In the genomic region with DNA sequence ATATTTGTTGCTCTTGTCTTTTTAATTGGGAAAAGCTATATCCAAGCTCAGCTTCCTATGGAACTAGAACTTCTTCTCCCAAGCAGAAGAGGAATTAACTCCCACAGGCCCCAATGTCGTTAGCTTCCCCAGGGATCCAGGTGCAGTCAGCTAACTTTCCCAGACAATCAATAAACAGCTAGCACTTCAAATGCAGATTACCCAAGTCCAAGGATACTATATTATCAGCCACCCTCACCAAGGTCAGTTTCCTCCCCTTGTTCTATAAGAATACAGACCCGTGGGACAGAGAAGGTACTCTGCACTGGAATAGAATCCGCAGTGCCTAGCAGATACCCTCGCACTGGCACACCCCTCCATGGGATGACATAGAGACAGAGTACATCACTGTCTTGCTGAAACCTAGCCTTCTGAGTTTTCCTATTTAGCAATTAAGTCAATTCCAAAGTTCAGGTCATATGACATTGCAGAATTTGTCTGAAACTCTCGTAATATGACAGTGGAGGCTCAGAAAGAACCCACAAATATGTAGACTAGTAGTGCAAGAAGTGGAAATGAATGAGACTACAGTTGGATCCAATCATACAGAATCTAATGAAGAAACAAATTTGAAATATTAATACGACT, we compare ENCODE assay signal across 1 cellular context.
TF ChIP-seq lines count a peak whose summit lies in the region.

No MANE protein-coding gene starts in this region.

TF ChIP-seq in HepG2, 621 proteins besides CTCF, POLR2A, EP300 and RAD21 (continued from another document and continues in another):
- TF ChIP-seq, protein P1, sequence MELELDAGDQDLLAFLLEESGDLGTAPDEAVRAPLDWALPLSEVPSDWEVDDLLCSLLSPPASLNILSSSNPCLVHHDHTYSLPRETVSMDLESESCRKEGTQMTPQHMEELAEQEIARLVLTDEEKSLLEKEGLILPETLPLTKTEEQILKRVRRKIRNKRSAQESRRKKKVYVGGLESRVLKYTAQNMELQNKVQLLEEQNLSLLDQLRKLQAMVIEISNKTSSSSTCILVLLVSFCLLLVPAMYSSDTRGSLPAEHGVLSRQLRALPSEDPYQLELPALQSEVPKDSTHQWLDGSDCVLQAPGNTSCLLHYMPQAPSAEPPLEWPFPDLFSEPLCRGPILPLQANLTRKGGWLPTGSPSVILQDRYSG (CRISPR knock-in tag; IDR thresholded peaks at IDR 0.05) = no peak
- no peak for TF ChIP-seq ZNF225 (CRISPR knock-in tag; IDR thresholded peaks at IDR 0.05)
- TF ChIP-seq ZNF605 (CRISPR knock-in tag; IDR thresholded peaks at IDR 0.05) = no peak
- TF ChIP-seq ZNF263 (CRISPR knock-in tag; IDR thresholded peaks at IDR 0.05) = no peak
- no peak for TF ChIP-seq NR2F6 (IDR thresholded peaks at IDR 0.05)
- TF ChIP-seq NR2F6 (CRISPR knock-in tag; IDR thresholded peaks at IDR 0.05) = 0 out of 2 replicates have a peak, but pooled peaks have one; percentile 20
- TF ChIP-seq ZNF776 (CRISPR knock-in tag; IDR thresholded peaks at IDR 0.05) = no peak
- TF ChIP-seq ZSCAN20 (CRISPR knock-in tag; IDR thresholded peaks at IDR 0.05; ENCODE audit: borderline replicate concordance) = no peak
- TF ChIP-seq MYNN (CRISPR knock-in tag; IDR thresholded peaks at IDR 0.05; ENCODE audit: low read depth) = no peak
- TF ChIP-seq BHLHE40 (IDR thresholded peaks at IDR 0.05; ENCODE audit: low read length) = no peak
- TF ChIP-seq, protein P2, sequence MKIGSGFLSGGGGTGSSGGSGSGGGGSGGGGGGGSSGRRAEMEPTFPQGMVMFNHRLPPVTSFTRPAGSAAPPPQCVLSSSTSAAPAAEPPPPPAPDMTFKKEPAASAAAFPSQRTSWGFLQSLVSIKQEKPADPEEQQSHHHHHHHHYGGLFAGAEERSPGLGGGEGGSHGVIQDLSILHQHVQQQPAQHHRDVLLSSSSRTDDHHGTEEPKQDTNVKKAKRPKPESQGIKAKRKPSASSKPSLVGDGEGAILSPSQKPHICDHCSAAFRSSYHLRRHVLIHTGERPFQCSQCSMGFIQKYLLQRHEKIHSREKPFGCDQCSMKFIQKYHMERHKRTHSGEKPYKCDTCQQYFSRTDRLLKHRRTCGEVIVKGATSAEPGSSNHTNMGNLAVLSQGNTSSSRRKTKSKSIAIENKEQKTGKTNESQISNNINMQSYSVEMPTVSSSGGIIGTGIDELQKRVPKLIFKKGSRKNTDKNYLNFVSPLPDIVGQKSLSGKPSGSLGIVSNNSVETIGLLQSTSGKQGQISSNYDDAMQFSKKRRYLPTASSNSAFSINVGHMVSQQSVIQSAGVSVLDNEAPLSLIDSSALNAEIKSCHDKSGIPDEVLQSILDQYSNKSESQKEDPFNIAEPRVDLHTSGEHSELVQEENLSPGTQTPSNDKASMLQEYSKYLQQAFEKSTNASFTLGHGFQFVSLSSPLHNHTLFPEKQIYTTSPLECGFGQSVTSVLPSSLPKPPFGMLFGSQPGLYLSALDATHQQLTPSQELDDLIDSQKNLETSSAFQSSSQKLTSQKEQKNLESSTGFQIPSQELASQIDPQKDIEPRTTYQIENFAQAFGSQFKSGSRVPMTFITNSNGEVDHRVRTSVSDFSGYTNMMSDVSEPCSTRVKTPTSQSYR (CRISPR knock-in tag; IDR thresholded peaks at IDR 0.05; ENCODE audit: borderline replicate concordance) = peak; percentile 35; the same call in 1 of the 2 replicates
- no peak for TF ChIP-seq JUN (CRISPR knock-in tag; IDR thresholded peaks at IDR 0.05)
- TF ChIP-seq EZH2 (conservative IDR thresholded peaks at IDR 0.05; ENCODE audit: low read depth, low read length) = no peak
- TF ChIP-seq, protein P3, sequence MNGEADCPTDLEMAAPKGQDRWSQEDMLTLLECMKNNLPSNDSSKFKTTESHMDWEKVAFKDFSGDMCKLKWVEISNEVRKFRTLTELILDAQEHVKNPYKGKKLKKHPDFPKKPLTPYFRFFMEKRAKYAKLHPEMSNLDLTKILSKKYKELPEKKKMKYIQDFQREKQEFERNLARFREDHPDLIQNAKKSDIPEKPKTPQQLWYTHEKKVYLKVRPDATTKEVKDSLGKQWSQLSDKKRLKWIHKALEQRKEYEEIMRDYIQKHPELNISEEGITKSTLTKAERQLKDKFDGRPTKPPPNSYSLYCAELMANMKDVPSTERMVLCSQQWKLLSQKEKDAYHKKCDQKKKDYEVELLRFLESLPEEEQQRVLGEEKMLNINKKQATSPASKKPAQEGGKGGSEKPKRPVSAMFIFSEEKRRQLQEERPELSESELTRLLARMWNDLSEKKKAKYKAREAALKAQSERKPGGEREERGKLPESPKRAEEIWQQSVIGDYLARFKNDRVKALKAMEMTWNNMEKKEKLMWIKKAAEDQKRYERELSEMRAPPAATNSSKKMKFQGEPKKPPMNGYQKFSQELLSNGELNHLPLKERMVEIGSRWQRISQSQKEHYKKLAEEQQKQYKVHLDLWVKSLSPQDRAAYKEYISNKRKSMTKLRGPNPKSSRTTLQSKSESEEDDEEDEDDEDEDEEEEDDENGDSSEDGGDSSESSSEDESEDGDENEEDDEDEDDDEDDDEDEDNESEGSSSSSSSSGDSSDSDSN (CRISPR knock-in tag; IDR thresholded peaks at IDR 0.05) = no peak
- TF ChIP-seq ZMYM4 (CRISPR knock-in tag; IDR thresholded peaks at IDR 0.05) = peak; percentile 80
- peak; percentile 76; the same call in 1 of the 2 replicates for TF ChIP-seq HDAC2 (CRISPR knock-in tag; IDR thresholded peaks at IDR 0.05)
- TF ChIP-seq, protein P4, sequence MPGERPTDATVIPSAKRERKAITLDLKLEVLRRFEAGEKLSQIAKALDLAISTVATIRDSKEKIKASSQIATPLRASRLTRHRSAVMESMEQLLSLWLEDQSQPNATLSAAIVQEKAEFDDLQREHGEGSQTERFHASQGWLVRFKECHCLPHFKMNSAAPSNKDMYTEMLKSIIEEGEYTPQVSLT (CRISPR knock-in tag; IDR thresholded peaks at IDR 0.05; ENCODE audit: borderline replicate concordance, low read depth) = no peak
- TF ChIP-seq ZNF180 (CRISPR knock-in tag; IDR thresholded peaks at IDR 0.05; ENCODE audit: borderline replicate concordance, low read depth) = no peak
- TF ChIP-seq FLYWCH1 (CRISPR knock-in tag; IDR thresholded peaks at IDR 0.05) = no peak
- TF ChIP-seq DPF2 (CRISPR knock-in tag; IDR thresholded peaks at IDR 0.05; ENCODE audit: borderline replicate concordance, low read depth) = peak; percentile 55; the same call in 1 of the 2 replicates
- TF ChIP-seq, protein P5, sequence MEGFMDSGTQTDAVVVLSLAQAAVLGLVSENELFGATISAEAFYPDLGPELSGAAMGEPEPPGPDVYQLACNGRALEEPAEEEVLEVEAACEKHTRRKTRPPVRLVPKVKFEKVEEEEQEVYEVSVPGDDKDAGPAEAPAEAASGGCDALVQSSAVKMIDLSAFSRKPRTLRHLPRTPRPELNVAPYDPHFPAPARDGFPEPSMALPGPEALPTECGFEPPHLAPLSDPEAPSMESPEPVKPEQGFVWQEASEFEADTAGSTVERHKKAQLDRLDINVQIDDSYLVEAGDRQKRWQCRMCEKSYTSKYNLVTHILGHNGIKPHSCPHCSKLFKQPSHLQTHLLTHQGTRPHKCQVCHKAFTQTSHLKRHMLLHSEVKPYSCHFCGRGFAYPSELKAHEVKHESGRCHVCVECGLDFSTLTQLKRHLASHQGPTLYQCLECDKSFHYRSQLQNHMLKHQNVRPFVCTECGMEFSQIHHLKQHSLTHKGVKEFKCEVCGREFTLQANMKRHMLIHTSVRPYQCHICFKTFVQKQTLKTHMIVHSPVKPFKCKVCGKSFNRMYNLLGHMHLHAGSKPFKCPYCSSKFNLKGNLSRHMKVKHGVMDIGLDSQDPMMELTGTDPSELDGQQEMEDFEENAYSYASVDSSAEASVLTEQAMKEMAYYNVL (CRISPR knock-in tag; IDR thresholded peaks at IDR 0.05; ENCODE audit: borderline replicate concordance) = no peak
- TF ChIP-seq SCMH1 (CRISPR knock-in tag; IDR thresholded peaks at IDR 0.05; ENCODE audit: borderline replicate concordance) = no peak
- no peak for TF ChIP-seq RBM39 (IDR thresholded peaks at IDR 0.05; ENCODE audit: low read depth, low read length, poor library complexity, severe bottlenecking)
- no peak for TF ChIP-seq TSC22D2 (CRISPR knock-in tag; IDR thresholded peaks at IDR 0.05; ENCODE audit: borderline replicate concordance)
- no peak for TF ChIP-seq MAF1 (CRISPR knock-in tag; IDR thresholded peaks at IDR 0.05; ENCODE audit: borderline replicate concordance)
- TF ChIP-seq RFX1 (IDR thresholded peaks at IDR 0.05) = no peak
- TF ChIP-seq SMARCE1 (IDR thresholded peaks at IDR 0.05; ENCODE audit: borderline replicate concordance) = no peak
- no peak for TF ChIP-seq GLI4 (CRISPR knock-in tag; IDR thresholded peaks at IDR 0.05; ENCODE audit: borderline replicate concordance)
- TF ChIP-seq GATAD2A (CRISPR knock-in tag; IDR thresholded peaks at IDR 0.05) = peak; percentile 94
- TF ChIP-seq ZNF124 (CRISPR knock-in tag; IDR thresholded peaks at IDR 0.05) = peak; percentile 39; the same call in 1 of the 2 replicates
- TF ChIP-seq EED (CRISPR knock-in tag; IDR thresholded peaks at IDR 0.05) = no peak
- TF ChIP-seq, protein P6, sequence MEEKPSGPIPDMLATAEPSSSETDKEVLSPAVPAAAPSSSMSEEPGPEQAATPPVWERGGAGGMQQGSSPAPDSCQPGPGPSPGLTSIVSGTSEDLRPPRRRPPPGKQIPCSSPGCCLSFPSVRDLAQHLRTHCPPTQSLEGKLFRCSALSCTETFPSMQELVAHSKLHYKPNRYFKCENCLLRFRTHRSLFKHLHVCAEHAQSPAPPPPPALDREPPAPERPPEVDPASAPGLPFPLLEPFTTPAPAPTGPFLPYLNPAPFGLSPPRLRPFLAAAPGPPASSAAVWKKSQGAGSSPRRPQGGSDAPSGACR (CRISPR knock-in tag; IDR thresholded peaks at IDR 0.05) = 0 out of 2 replicates have a peak, but pooled peaks have one; percentile 39
- TF ChIP-seq, protein P7, sequence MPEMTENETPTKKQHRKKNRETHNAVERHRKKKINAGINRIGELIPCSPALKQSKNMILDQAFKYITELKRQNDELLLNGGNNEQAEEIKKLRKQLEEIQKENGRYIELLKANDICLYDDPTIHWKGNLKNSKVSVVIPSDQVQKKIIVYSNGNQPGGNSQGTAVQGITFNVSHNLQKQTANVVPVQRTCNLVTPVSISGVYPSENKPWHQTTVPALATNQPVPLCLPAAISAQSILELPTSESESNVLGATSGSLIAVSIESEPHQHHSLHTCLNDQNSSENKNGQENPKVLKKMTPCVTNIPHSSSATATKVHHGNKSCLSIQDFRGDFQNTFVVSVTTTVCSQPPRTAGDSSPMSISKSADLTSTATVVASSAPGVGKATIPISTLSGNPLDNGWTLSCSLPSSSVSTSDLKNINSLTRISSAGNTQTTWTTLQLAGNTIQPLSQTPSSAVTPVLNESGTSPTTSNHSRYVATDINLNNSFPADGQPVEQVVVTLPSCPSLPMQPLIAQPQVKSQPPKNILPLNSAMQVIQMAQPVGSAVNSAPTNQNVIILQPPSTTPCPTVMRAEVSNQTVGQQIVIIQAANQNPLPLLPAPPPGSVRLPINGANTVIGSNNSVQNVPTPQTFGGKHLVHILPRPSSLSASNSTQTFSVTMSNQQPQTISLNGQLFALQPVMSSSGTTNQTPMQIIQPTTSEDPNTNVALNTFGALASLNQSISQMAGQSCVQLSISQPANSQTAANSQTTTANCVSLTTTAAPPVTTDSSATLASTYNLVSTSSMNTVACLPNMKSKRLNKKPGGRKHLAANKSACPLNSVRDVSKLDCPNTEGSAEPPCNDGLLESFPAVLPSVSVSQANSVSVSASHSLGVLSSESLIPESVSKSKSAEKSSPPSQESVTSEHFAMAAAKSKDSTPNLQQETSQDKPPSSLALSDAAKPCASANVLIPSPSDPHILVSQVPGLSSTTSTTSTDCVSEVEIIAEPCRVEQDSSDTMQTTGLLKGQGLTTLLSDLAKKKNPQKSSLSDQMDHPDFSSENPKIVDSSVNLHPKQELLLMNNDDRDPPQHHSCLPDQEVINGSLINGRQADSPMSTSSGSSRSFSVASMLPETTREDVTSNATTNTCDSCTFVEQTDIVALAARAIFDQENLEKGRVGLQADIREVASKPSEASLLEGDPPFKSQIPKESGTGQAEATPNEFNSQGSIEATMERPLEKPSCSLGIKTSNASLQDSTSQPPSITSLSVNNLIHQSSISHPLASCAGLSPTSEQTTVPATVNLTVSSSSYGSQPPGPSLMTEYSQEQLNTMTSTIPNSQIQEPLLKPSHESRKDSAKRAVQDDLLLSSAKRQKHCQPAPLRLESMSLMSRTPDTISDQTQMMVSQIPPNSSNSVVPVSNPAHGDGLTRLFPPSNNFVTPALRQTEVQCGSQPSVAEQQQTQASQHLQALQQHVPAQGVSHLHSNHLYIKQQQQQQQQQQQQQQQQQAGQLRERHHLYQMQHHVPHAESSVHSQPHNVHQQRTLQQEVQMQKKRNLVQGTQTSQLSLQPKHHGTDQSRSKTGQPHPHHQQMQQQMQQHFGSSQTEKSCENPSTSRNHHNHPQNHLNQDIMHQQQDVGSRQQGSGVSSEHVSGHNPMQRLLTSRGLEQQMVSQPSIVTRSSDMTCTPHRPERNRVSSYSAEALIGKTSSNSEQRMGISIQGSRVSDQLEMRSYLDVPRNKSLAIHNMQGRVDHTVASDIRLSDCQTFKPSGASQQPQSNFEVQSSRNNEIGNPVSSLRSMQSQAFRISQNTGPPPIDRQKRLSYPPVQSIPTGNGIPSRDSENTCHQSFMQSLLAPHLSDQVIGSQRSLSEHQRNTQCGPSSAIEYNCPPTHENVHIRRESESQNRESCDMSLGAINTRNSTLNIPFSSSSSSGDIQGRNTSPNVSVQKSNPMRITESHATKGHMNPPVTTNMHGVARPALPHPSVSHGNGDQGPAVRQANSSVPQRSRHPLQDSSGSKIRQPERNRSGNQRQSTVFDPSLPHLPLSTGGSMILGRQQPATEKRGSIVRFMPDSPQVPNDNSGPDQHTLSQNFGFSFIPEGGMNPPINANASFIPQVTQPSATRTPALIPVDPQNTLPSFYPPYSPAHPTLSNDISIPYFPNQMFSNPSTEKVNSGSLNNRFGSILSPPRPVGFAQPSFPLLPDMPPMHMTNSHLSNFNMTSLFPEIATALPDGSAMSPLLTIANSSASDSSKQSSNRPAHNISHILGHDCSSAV (CRISPR knock-in tag; IDR thresholded peaks at IDR 0.05; ENCODE audit: borderline replicate concordance) = no peak
- TF ChIP-seq KLF16 (CRISPR knock-in tag; IDR thresholded peaks at IDR 0.05) = 0 out of 4 replicates have a peak, but pooled peaks of 1 of the 2 experiments have one; percentile 30
- peak; percentile 74 for TF ChIP-seq POGZ (CRISPR knock-in tag; IDR thresholded peaks at IDR 0.05)
- TF ChIP-seq GTF3A (CRISPR knock-in tag; conservative IDR thresholded peaks at IDR 0.05) = no peak
- TF ChIP-seq, protein P8, sequence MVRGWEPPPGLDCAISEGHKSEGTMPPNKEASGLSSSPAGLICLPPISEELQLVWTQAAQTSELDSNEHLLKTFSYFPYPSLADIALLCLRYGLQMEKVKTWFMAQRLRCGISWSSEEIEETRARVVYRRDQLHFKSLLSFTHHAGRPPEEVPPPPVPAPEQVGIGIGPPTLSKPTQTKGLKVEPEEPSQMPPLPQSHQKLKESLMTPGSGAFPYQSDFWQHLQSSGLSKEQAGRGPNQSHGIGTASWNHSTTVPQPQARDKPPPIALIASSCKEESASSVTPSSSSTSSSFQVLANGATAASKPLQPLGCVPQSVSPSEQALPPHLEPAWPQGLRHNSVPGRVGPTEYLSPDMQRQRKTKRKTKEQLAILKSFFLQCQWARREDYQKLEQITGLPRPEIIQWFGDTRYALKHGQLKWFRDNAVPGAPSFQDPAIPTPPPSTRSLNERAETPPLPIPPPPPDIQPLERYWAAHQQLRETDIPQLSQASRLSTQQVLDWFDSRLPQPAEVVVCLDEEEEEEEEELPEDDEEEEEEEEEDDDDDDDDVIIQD (CRISPR knock-in tag; IDR thresholded peaks at IDR 0.05; ENCODE audit: low read depth) = peak; percentile 90
- no peak for TF ChIP-seq ZNF329 (CRISPR knock-in tag; IDR thresholded peaks at IDR 0.05; ENCODE audit: low read depth)
- no peak; the same call in 1 of the 2 replicates for TF ChIP-seq ZNF556 (CRISPR knock-in tag; IDR thresholded peaks at IDR 0.05; ENCODE audit: borderline replicate concordance)
- peak; percentile 98 for TF ChIP-seq CEBPB (IDR thresholded peaks at IDR 0.05; ENCODE audit: borderline replicate concordance, low read depth, low read length)
- TF ChIP-seq ZNF614 (CRISPR knock-in tag; IDR thresholded peaks at IDR 0.05; ENCODE audit: borderline replicate concordance) = peak; percentile 79
- no peak for TF ChIP-seq SAFB2 (CRISPR knock-in tag; IDR thresholded peaks at IDR 0.05; ENCODE audit: borderline replicate concordance, low read depth)
- TF ChIP-seq RFXANK (CRISPR knock-in tag; IDR thresholded peaks at IDR 0.05) = no peak
